ENCODE assay signal across 22 cellular contexts in the genomic region with DNA sequence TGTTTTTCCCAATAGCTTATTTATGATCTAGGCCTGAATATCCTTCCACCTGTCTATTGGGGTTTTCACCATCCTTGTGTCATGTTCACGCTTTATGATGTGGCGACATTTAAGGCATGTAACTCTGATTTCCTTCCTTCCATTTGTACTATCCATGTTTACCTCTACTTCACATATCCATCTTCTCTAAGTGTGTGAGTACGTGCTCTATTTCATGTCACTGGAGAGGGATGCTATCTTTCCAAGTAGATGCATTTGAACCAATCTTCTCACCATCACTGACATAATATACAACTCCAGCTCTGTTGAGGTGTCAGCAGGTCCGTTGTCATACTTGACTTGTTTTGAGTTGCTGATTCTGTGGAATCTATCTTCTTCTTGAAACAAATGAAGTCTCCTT.
DNase-seq lines count a peak whose midpoint lies in the region; ATAC-seq and TF ChIP-seq lines count a peak whose summit lies in the region.
"Had no signal": no experiment of that assay in that cellular context is flagged by ENCODE, and none has a peak within 500 bp of the region (broad histone marks: within the 10 kb centered on the region; RNA-seq: fewer than 3 reads in every experiment).

No MANE protein-coding gene starts in this region.

- peaks cover 56% of the 10 kb centered on the region for H3K4me1 Mint-ChIP-seq in chondrocyte (ENCODE audit: low read depth)
- H3K4me1 Mint-ChIP-seq: CD14-positive monocyte; CD4-positive, alpha-beta memory T cell; CD8-positive, alpha-beta memory T cell had no signal

- TF ChIP-seq EP300 in neural cell (conservative IDR thresholded peaks at IDR 0.05; ENCODE audit: poor library complexity, severe bottlenecking), result peak; percentile 73

- H2AFZ ChIP-seq in neural cell (ENCODE audit: low read depth, low read length) (no peak overlapping the region), OCI-LY7 (ENCODE audit: low read length) (no peak overlapping the region)

- H3F3A ChIP-seq in neural cell (ENCODE audit: insufficient read depth, low read length, poor library complexity, severe bottlenecking), result no peaks in the 10 kb centered on the region

- H3K9me2 ChIP-seq in neural cell (ENCODE audit: insufficient read depth, low read length) (no peaks in the 10 kb centered on the region), OCI-LY7 (ENCODE audit: insufficient read depth, low read length) (no peaks in the 10 kb centered on the region)

- H3K9ac ChIP-seq in neural cell (ENCODE audit: low read length), result no peak overlapping the region
- H3K9ac ChIP-seq: BLaER1 had no signal

- H3K27ac ChIP-seq in neural cell (ENCODE audit: low read length) (no peak overlapping the region), OCI-LY7 (ENCODE audit: low read depth, low read length, poor library complexity, severe bottlenecking) (no peak overlapping the region)
- H3K27ac ChIP-seq: BLaER1 had no signal

- H4K20me1 ChIP-seq in neural cell (ENCODE audit: insufficient read depth), result no peaks in the 10 kb centered on the region
- H4K20me1 ChIP-seq in OCI-LY7 (ENCODE audit: insufficient read depth, low read length), result no peaks in the 10 kb centered on the region
- H4K20me1 ChIP-seq: BLaER1 had no signal

- no peaks in the 10 kb centered on the region for H3K36me3 Mint-ChIP-seq in chondrocyte (ENCODE audit: low read depth)
- H3K36me3 Mint-ChIP-seq: CD14-positive monocyte; CD4-positive, alpha-beta memory T cell; CD4-positive, CD25-positive, alpha-beta regulatory T cell; CD8-positive, alpha-beta memory T cell had no signal

- no peak overlapping the region for H3K4me3 ChIP-seq in neural cell (ENCODE audit: low read length)
- no peak overlapping the region for H3K4me3 ChIP-seq in OCI-LY7 (ENCODE audit: low read depth, low read length, poor library complexity, severe bottlenecking)
- H3K4me3 ChIP-seq: BLaER1, GM12878 had no signal

- ATAC-seq in GM18517 (IDR thresholded peaks at IDR 0.05; ENCODE audit: unreplicated experiment), result no peak
- ATAC-seq: GM12878 had no signal

- CTCF ChIA-PET in OCI-LY7 (lab: Charles Lee; ENCODE audit: unreplicated experiment), result no interaction called here

- H3K4me3 Mint-ChIP-seq in chondrocyte (ENCODE audit: unreplicated experiment), result no peak overlapping the region
- H3K4me3 Mint-ChIP-seq: CD14-positive monocyte; CD4-positive, alpha-beta memory T cell; CD4-positive, CD25-positive, alpha-beta regulatory T cell; CD8-positive, alpha-beta memory T cell had no signal

- BruUV-seq in OCI-LY7 (replicated peaks; lab: Mats Ljungman, UMichigan), result no TSS peak

- intact Hi-C loops in OCI-LY7 (cut with micrococcal nuclease; ENCODE audit: unreplicated experiment), result loop anchor here (5.0 kb wide), 1 partner anchor 888 kb away; no protein-coding TSS in a partner anchor

- H3K9me3 Mint-ChIP-seq in chondrocyte (ENCODE audit: low read depth), result no peaks in the 10 kb centered on the region
- H3K9me3 Mint-ChIP-seq: CD8-positive, alpha-beta memory T cell had no signal

- H3K36me3 ChIP-seq in neural cell (ENCODE audit: insufficient read depth, low read length), result no peaks in the 10 kb centered on the region
- no peaks in the 10 kb centered on the region for H3K36me3 ChIP-seq in OCI-LY7 (ENCODE audit: insufficient read depth, low read length)
- H3K36me3 ChIP-seq: BE2C, BLaER1 had no signal

- no peaks in the 10 kb centered on the region for H3K79me2 ChIP-seq in neural cell (replicated peaks; ENCODE audit: insufficient read depth, low read length)
- no peaks in the 10 kb centered on the region for H3K79me2 ChIP-seq in OCI-LY7 (ENCODE audit: insufficient read depth, low read depth, low read length)

- peak overlapping the region; percentile 32 for H3K27ac Mint-ChIP-seq in chondrocyte (ENCODE audit: unreplicated experiment)
- H3K27ac Mint-ChIP-seq: CD14-positive monocyte; CD4-positive, alpha-beta memory T cell; CD4-positive, CD25-positive, alpha-beta regulatory T cell; CD8-positive, alpha-beta memory T cell had no signal

- POLR2A ChIA-PET in OCI-LY7 (lab: Charles Lee), result interaction anchor here (1.1 kb wide), 1 partner anchor 10 kb away, joined by 5 read pairs; no protein-coding TSS in a partner anchor

- H3K4me2 ChIP-seq in neural cell (ENCODE audit: low read length) (no peak overlapping the region), OCI-LY7 (ENCODE audit: low read length) (no peak overlapping the region)
- H3K4me2 ChIP-seq: BLaER1 had no signal

- no peaks in the 10 kb centered on the region for H3K4me1 ChIP-seq in OCI-LY7 (ENCODE audit: insufficient read depth, low read length, poor library complexity, severe bottlenecking)
- H3K4me1 ChIP-seq: BLaER1 had no signal

- no peaks in the 10 kb centered on the region for H3K9me3 ChIP-seq in neural cell (ENCODE audit: low read length)
- H3K9me3 ChIP-seq in OCI-LY7 (ENCODE audit: low read length), result no peaks in the 10 kb centered on the region
- H3K9me3 ChIP-seq: BE2C, BLaER1 had no signal

- no peaks in the 10 kb centered on the region for H3K27me3 Mint-ChIP-seq in chondrocyte (ENCODE audit: low read depth)
- H3K27me3 Mint-ChIP-seq: CD4-positive, CD25-positive, alpha-beta regulatory T cell had no signal

- TF ChIP-seq RAD21 in neural cell (conservative IDR thresholded peaks at IDR 0.05), result no peak

- DNase-seq in chondrocyte (ENCODE audit: low spot score), result no peak
- no peak for DNase-seq in SW480 (ENCODE audit: low spot score)
- DNase-seq in OCI-LY7 (ENCODE audit: low spot score), result no peak
- DNase-seq: 8988T; ACHN; BE2C; C1 segment of cervical spinal cord; CD4-positive, alpha-beta memory T cell; CD4-positive, CD25-positive, alpha-beta regulatory T cell; CD8-positive, alpha-beta memory T cell; COR-L47; DMS 273 treated with DMSO at 0.1 percent for 48 hours; DMS153; DMS53; DMS79; DND-41; GDM1 had no signal

- no peaks in the 10 kb centered on the region for H3K27me3 ChIP-seq in neural cell (ENCODE audit: insufficient read depth, low read depth, low read length)
- H3K27me3 ChIP-seq: BE2C, BLaER1 had no signal

- TF ChIP-seq CTCF in chondrocyte (IDR thresholded peaks at IDR 0.05) (no peak), neural cell (IDR thresholded peaks at IDR 0.05; ENCODE audit: poor library complexity, severe bottlenecking) (no peak), OCI-LY7 (conservative IDR thresholded peaks at IDR 0.05; ENCODE audit: low read length) (no peak)

TF ChIP-seq in neural cell, 6 proteins besides CTCF, POLR2A, EP300 and RAD21:
- TF ChIP-seq POLR2AphosphoS5 (IDR thresholded peaks at IDR 0.05), result peak; percentile 62
- TF ChIP-seq EZH2 (IDR thresholded peaks at IDR 0.05; ENCODE audit: borderline replicate concordance, insufficient read depth, low read length, poor library complexity, severe bottlenecking), result no peak
